22 cellular contexts compared by ENCODE assay signal in genomic region chr4:47349323-47349722, GRCh38.
DNase-seq lines count a peak whose midpoint lies in the region; TF ChIP-seq lines count a peak whose summit lies in the region.
"Had no signal": no experiment of that assay in that cellular context is flagged by ENCODE, and none has a peak within 500 bp of the region (broad histone marks: within the 10 kb centered on the region; RNA-seq: fewer than 3 reads in every experiment).

No MANE protein-coding gene starts in this region.

- peak; percentile 12 for DNase-seq in AG08396 (ENCODE audit: low spot score)
- peak; percentile 67 for DNase-seq in MG63
- DNase-seq in brain microvascular endothelial cell: peak; percentile 90
- DNase-seq in myocyte (ENCODE audit: low read depth): peak; percentile 7
- DNase-seq in islet precursor cell: no peak
- DNase-seq in vagina (ENCODE audit: extremely low spot score in 2 of 2): no peak
- no peak for DNase-seq in GM03348 (ENCODE audit: low spot score)
- DNase-seq in activated CD4-positive, alpha-beta T cell treated with anti-CD3 and anti-CD28 coated beads for 4 hours: no peak
- DNase-seq: ACHN; activated B cell treated with CpG ODN at 0.5 μM for 24 hours; CD4-positive, alpha-beta T cell; DMS53; effector memory CD4-positive, alpha-beta T cell; kidney; mesendoderm; MV-4-11; NCI-H1930; NCI-H510A treated with DMSO at 0.1 percent for 48 hours; SHP77 treated with DMSO at 0.1 percent for 48 hours; spleen; testis had no signal

- intact Hi-C loops in vagina (cut with DNase I): no loop called here

- H3K36me3 ChIP-seq in MG63 (no peaks in the 10 kb centered on the region), brain microvascular endothelial cell (replicated peaks) (no peaks in the 10 kb centered on the region), vagina (no peaks in the 10 kb centered on the region)
- H3K36me3 ChIP-seq: spleen had no signal

- TF ChIP-seq POLR2A in vagina (IDR thresholded peaks at IDR 0.05): no peak

- in situ Hi-C loops in brain microvascular endothelial cell (cut with HindIII; ENCODE audit: low pct_ligation_motif_present, low sequenced_read_pairs): no loop called here

- peak overlapping the region; percentile 86 for H3K27ac ChIP-seq in brain microvascular endothelial cell
- no peak overlapping the region for H3K27ac ChIP-seq in vagina
- H3K27ac ChIP-seq: hepatocyte, spleen, testis had no signal

- no peak for TF ChIP-seq CTCF in brain microvascular endothelial cell (IDR thresholded peaks at IDR 0.05; ENCODE audit: low read depth, low read length, missing control alignments)
- no peak for TF ChIP-seq CTCF in vagina (IDR thresholded peaks at IDR 0.05)

- H3K4me1 ChIP-seq in vagina: no peaks in the 10 kb centered on the region
- H3K4me1 ChIP-seq: spleen, testis had no signal

- H3K9me3 ChIP-seq in MG63 (no peaks in the 10 kb centered on the region), vagina (no peaks in the 10 kb centered on the region)
- H3K9me3 ChIP-seq: spleen, testis had no signal

- H3K4me3 ChIP-seq in MG63: no peak overlapping the region
- H3K4me3 ChIP-seq in brain microvascular endothelial cell (ENCODE audit: low read depth, low read length): no peak overlapping the region
- H3K4me3 ChIP-seq in vagina: no peak overlapping the region
- H3K4me3 ChIP-seq: hepatocyte, spleen, testis had no signal

- H3K27me3 ChIP-seq in MG63 (no peaks in the 10 kb centered on the region), brain microvascular endothelial cell (replicated peaks) (no peaks in the 10 kb centered on the region), vagina (no peaks in the 10 kb centered on the region)
- H3K27me3 ChIP-seq: hepatocyte, spleen, testis had no signal

Comparison
In these comparisons a context has a peak if more than half of its experiments do, and no peak if none do; other contexts are left out.
1. DNase-seq: peak in AG08396 (single experiment), MG63 (single experiment), brain microvascular endothelial cell (single experiment) and myocyte (single experiment); none in islet precursor cell (single experiment), vagina (0 of 2), GM03348 (single experiment) and activated CD4-positive, alpha-beta T cell treated with anti-CD3 and anti-CD28 coated beads for 4 hours (0 of 2).